29 cellular contexts compared by ENCODE assay signal in the genomic region with DNA sequence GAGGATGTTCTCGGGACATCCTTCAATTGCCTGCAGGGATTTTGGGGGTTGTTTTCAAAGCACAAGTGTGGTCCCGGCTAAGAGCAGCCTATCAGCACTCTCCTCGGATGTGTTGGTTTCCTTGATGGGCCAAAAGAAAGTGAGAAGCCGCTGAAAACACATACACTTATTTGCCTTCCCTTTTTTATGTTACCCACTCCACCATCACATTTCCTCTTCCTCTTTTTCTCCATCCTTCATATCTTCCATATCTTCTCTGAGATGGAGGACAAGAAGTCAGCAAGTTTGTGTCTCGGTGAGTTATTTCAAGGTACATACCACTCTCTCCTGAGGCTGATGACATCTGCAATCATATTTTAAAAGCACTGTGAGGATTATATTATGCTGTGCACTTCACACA.
"Had no signal": no experiment of that assay in that cellular context is flagged by ENCODE, and none has a peak within 500 bp of the region (broad histone marks: within the 10 kb centered on the region; RNA-seq: fewer than 3 reads in every experiment).

No MANE protein-coding gene starts in this region.

- H3K36me3 ChIP-seq: adrenal gland, ascending aorta, brain microvascular endothelial cell, suprapubic skin, tibial nerve, vagina, WERI-Rb-1 had no signal

- H3K9me3 Mint-ChIP-seq: central memory CD8-positive, alpha-beta T cell had no signal

- FAIRE-seq: colon, kidney, small intestine had no signal

- H3K9me3 ChIP-seq: adrenal gland, ascending aorta, suprapubic skin, tibial nerve, vagina had no signal

- H3K4me3 Mint-ChIP-seq: activated naive CD8-positive, alpha-beta T cell; activated T-cell treated with anti-CD3 and anti-CD28 coated beads, Interleukin-2, amount 50 U/mL, for 4 hours; central memory CD8-positive, alpha-beta T cell; naive B cell; stimulated activated effector memory CD8-positive, alpha-beta T cell treated with anti-CD3 and anti-CD28 coated beads, Interleukin-12 subunit alpha, Interleukin-12 subunit beta, amount 100 ng/mL, for 72 hours; stimulated activated naive CD8-positive, alpha-beta T cell treated with anti-CD3 and anti-CD28 coated beads, Interleukin-15, amount 100 ng/mL, for 72 hours had no signal

- H3K27ac Mint-ChIP-seq: activated naive CD8-positive, alpha-beta T cell; activated T-helper 2 cell treated with anti-CD3 and anti-CD28 coated beads, Interferon-gamma antibody, Interleukin-2, Interleukin-4, amounts not matched to agents 10 μg/mL and 5 μg/mL and 100 μg/mL, durations not matched to agents 14 hours and 24 hours and 36 hours; naive B cell; stimulated activated effector memory CD8-positive, alpha-beta T cell treated with anti-CD3 and anti-CD28 coated beads, Interleukin-12 subunit alpha, Interleukin-12 subunit beta, amount 100 ng/mL, for 72 hours; stimulated activated naive CD8-positive, alpha-beta T cell treated with anti-CD3 and anti-CD28 coated beads, Interleukin-15, amount 100 ng/mL, for 72 hours had no signal

- H3K4me1 Mint-ChIP-seq: stimulated activated naive CD8-positive, alpha-beta T cell treated with anti-CD3 and anti-CD28 coated beads, Interleukin-15, amount 100 ng/mL, for 72 hours had no signal

- H3K27me3 ChIP-seq: adrenal gland, ascending aorta, brain microvascular endothelial cell, suprapubic skin, tibial nerve, vagina had no signal

- H3K27ac ChIP-seq: adrenal gland, ascending aorta, brain microvascular endothelial cell, suprapubic skin, tibial nerve, vagina, WERI-Rb-1 had no signal

- H3K4me1 ChIP-seq: adrenal gland, ascending aorta, suprapubic skin, tibial nerve, vagina had no signal

- DNase-seq: activated CD4-positive, CD25-positive, alpha-beta regulatory T cell treated with anti-CD3 and anti-CD28 coated beads, Interleukin-2, amount 50 U/mL, for 72 hours; activated CD8-positive, alpha-beta memory T cell treated with anti-CD3 and anti-CD28 coated beads, Interleukin-2, amount 50 U/mL, for 48 hours; activated naive CD4-positive, alpha-beta T cell; activated T-cell treated with anti-CD3 and anti-CD28 coated beads, Interleukin-2, amount 50 U/mL, for 4 hours; adrenal gland; brain microvascular endothelial cell; effector memory CD4-positive, alpha-beta T cell; foreskin melanocyte; kidney; naive B cell; posterior cingulate gyrus; small intestine; stimulated activated CD4-positive, alpha-beta T cell treated with anti-CD3 and anti-CD28 coated beads, Interleukin-2, amount 100 ng/mL, for 24 hours; stimulated activated naive CD8-positive, alpha-beta T cell treated with anti-CD3 and anti-CD28 coated beads, Interleukin-15, amount 100 ng/mL, for 72 hours; T1000; WERI-Rb-1 had no signal

- H3K4me3 ChIP-seq: adrenal gland, ascending aorta, lung, suprapubic skin, tibial nerve, vagina had no signal

- ATAC-seq: activated T-cell treated with anti-CD3 and anti-CD28 coated beads, Interleukin-2, amount 50 U/mL, for 4 hours; esophagus mucosa; left lobe of liver; sciatic nerve; stimulated activated effector memory CD8-positive, alpha-beta T cell treated with anti-CD3 and anti-CD28 coated beads, Interleukin-12 subunit alpha, Interleukin-12 subunit beta, amount 100 ng/mL, for 72 hours; stimulated activated naive CD8-positive, alpha-beta T cell treated with anti-CD3 and anti-CD28 coated beads, Interleukin-15, amount 100 ng/mL, for 72 hours had no signal

- H3K27me3 Mint-ChIP-seq: central memory CD8-positive, alpha-beta T cell; stimulated activated naive CD8-positive, alpha-beta T cell treated with anti-CD3 and anti-CD28 coated beads, Interleukin-15, amount 100 ng/mL, for 72 hours had no signal
